In the genomic region with DNA sequence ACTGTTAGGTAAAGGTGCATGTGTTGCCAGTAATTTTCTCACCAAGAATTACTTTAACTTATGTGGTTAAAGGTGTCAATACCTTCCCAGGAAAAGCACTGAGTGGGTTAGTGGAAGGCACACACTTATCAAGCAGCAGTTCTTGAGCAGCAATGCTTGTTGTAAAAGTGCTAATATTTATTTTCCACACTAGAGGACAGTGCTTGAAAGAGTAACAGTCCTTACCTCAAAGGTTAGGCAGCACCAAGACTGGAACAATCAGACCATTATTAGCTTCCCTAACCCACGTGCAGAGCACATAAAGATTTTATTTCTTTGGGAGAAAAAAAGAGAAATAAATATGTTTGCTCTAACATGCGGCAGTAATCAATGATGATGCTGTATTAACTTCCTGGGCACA, we compare ENCODE assay signal across 8 cellular contexts. TPM values are rescaled to one million over a fixed set of nuclear protein-coding genes. Genes with fewer than 3 reads are reported as not detected.
DNase-seq lines count a peak whose midpoint lies in the region; ATAC-seq, FAIRE-seq and TF ChIP-seq lines count a peak whose summit lies in the region.

No MANE protein-coding gene starts in this region.

- no peak overlapping the region for H3K4me3 Mint-ChIP-seq in T-helper 2 cell treated with Interferon-gamma antibody and Interleukin-4, amounts not matched to agents 5 μg/mL and 100 μg/mL, for 36 hours

- 38% methylated on average over 2 of the region's 2 CpGs for WGBS in A549 (ENCODE audit: missing lambda C conversion rate)
- WGBS in spleen, 5 donors: 48 to 65% (median 55%) methylated on average over 2 of the region's 2 CpGs

- POLR2A ChIA-PET in A549 (lab: Yijun Ruan, JAX): interaction anchor here (0.5 to 1.6 kb wide), 4 partner anchors 168 to 472 kb away, joined by 3 to 7 read pairs (median 6); partner anchors contain the start of gene PHLDA1

- 0 out of 3 replicates have a peak, but pooled peaks cover 3% of the 10 kb centered on the region for H3K9me3 ChIP-seq in A549
- H3K9me3 ChIP-seq in spleen: no peaks in the 10 kb centered on the region

- no peak for FAIRE-seq in A549 (lab: Jason Lieb, UNC)

- ATAC-seq in A549: peak; percentile 82 to 88; a peak in 5 of 6 replicates
- ATAC-seq in GM19395 (IDR thresholded peaks at IDR 0.05; ENCODE audit: unreplicated experiment): peak; percentile 54
- peak; percentile 54 for ATAC-seq in left ventricle myocardium superior
- ATAC-seq in stimulated activated naive CD8-positive, alpha-beta T cell treated with anti-CD3 and anti-CD28 coated beads, Interleukin-15, Interleukin-2, amounts not matched to agents 100 U/mL and 50 U/mL, for 24 hours: no peak
- ATAC-seq in GM18909 (IDR thresholded peaks at IDR 0.05; ENCODE audit: poor library complexity, unreplicated experiment): no peak

- peak overlapping the region; percentile 5 to 54; a peak in 2 of 6 replicates for H3K27ac ChIP-seq in A549
- H3K27ac ChIP-seq in spleen: no peak overlapping the region

- no peak for TF ChIP-seq POLR2A in A549 (IDR thresholded peaks at IDR 0.05; ENCODE audit: low read length)
- TF ChIP-seq POLR2A in spleen (IDR thresholded peaks at IDR 0.05): no peak

- no peaks in the 10 kb centered on the region for H3K9me3 Mint-ChIP-seq in T-helper 2 cell treated with Interferon-gamma antibody and Interleukin-4, amounts not matched to agents 5 μg/mL and 100 μg/mL, for 36 hours

- H3K27me3 ChIP-seq in spleen (replicated peaks in 1 of 7): peaks cover 0 to 1% (median 0%) of the 10 kb centered on the region in 7 donors

- H3K36me3 Mint-ChIP-seq in T-helper 2 cell treated with Interferon-gamma antibody and Interleukin-4, amounts not matched to agents 5 μg/mL and 100 μg/mL, for 36 hours (ENCODE audit: low read depth): no peaks in the 10 kb centered on the region

- H3K27me3 Mint-ChIP-seq in T-helper 2 cell treated with Interferon-gamma antibody and Interleukin-4, amounts not matched to agents 5 μg/mL and 100 μg/mL, for 36 hours (ENCODE audit: low read depth): peaks cover 35% of the 10 kb centered on the region

- DNase-seq in A549 (ENCODE audit: low read depth in 1 of 2, low spot score in 1 of 2) (peak; percentile 9 to 57), RPMI7951 (ENCODE audit: low read depth) (peak; percentile 52), left ventricle myocardium superior (no peak), spleen (no peak)
- no peak for DNase-seq in stimulated activated naive CD8-positive, alpha-beta T cell treated with anti-CD3 and anti-CD28 coated beads, Interleukin-15, Interleukin-2, amounts not matched to agents 100 U/mL and 50 U/mL, for 24 hours
- DNase-seq in T-helper 2 cell treated with Interferon-gamma antibody and Interleukin-4, amounts not matched to agents 5 μg/mL and 100 μg/mL, for 36 hours (ENCODE audit: low spot score): no peak

- CTCF ChIA-PET in A549 (lab: Yijun Ruan, JAX): interaction anchor here (0.6 to 1.6 kb wide), 12 partner anchors 14 to 471 kb away, joined by 3 to 6 read pairs (median 3); no protein-coding TSS in a partner anchor

- peak; percentile 74 to 76 for TF ChIP-seq RAD21 in A549 (conservative IDR thresholded peaks at IDR 0.05 in 1 of 2, IDR thresholded peaks at IDR 0.05 in 1 of 2)

- no peaks in the 10 kb centered on the region for H3K4me1 Mint-ChIP-seq in T-helper 2 cell treated with Interferon-gamma antibody and Interleukin-4, amounts not matched to agents 5 μg/mL and 100 μg/mL, for 36 hours (ENCODE audit: low read depth)

- no peaks in the 10 kb centered on the region for H3K36me3 ChIP-seq in spleen

- H3K4me3 ChIP-seq in A549: no peak overlapping the region
- H3K4me3 ChIP-seq in spleen: no peak overlapping the region

- no peak overlapping the region for H3K4me2 ChIP-seq in A549

- no peak overlapping the region for H3K27ac Mint-ChIP-seq in T-helper 2 cell treated with Interferon-gamma antibody and Interleukin-4, amounts not matched to agents 5 μg/mL and 100 μg/mL, for 36 hours

- intact Hi-C loops in left ventricle myocardium superior (cut with micrococcal nuclease): no loop called here
- intact Hi-C loops in spleen (cut with DNase I; ENCODE audit: low total_unique reads): no loop called here

- H3K4me1 ChIP-seq in A549: peaks cover 16% of the 10 kb centered on the region; the same call in 2 of the 3 replicates
- H3K4me1 ChIP-seq in spleen: peaks cover 0 to 14% (median 1%) of the 10 kb centered on the region in 6 donors

- peak; percentile 44 for TF ChIP-seq CTCF in A549 (IDR thresholded peaks at IDR 0.05)
- peak in 1 of 11 experiments; percentile 9 for TF ChIP-seq CTCF in spleen (IDR thresholded peaks at IDR 0.05 in 8 of 11, conservative IDR thresholded peaks at IDR 0.05 in 3 of 11)

- TF ChIP-seq EP300 in A549 (IDR thresholded peaks at IDR 0.05): no peak

TF ChIP-seq in A549, 52 proteins besides CTCF, POLR2A, EP300 and RAD21:
- TF ChIP-seq SMC3 (IDR thresholded peaks at IDR 0.05) (peak; percentile 69), HDAC2 (IDR thresholded peaks at IDR 0.05) (no peak), NPAS2 (CRISPR knock-in tag; IDR thresholded peaks at IDR 0.05; ENCODE audit: borderline replicate concordance) (no peak), KDM5A (IDR thresholded peaks at IDR 0.05) (no peak), CHD2 (IDR thresholded peaks at IDR 0.05; ENCODE audit: low read length, partially characterized antibody) (no peak)
- TF ChIP-seq, protein P1, sequence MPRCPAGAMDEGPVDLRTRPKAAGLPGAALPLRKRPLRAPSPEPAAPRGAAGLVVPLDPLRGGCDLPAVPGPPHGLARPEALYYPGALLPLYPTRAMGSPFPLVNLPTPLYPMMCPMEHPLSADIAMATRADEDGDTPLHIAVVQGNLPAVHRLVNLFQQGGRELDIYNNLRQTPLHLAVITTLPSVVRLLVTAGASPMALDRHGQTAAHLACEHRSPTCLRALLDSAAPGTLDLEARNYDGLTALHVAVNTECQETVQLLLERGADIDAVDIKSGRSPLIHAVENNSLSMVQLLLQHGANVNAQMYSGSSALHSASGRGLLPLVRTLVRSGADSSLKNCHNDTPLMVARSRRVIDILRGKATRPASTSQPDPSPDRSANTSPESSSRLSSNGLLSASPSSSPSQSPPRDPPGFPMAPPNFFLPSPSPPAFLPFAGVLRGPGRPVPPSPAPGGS (IDR thresholded peaks at IDR 0.05): no peak

RNA-seq across cellular contexts. Expression of gene KRR1, which starts 48.8 kb away (rescaled TPM):
- polyA plus RNA-seq in A549 (2011; rRNA removed) (63.9 and 122 TPM in 2 replicates), A549 (2017; fragmentation: RNase III; extraction: RNeasy Plus Mini Kit Qiagen cat#74134 plus additional on column Dnase treatment) (63.7 to 74.3 TPM (median 66.1 TPM) in 3 replicates), spleen (10 to 100 TPM; 11.2 to 16.5 (median 15.0) TPM)
- polyA plus RNA-seq in A549 (2012; cell fraction: cytosol; rRNA removed): 11.7 and 16.0 TPM in 2 replicates
- 7.1 and 8.6 TPM in 2 replicates for polyA plus RNA-seq in A549 (2012; cell fraction: nucleus; rRNA removed)
- polyA minus RNA-seq in A549 (2011; rRNA and poly(A)+ RNA removed): 13.2 and 19.6 TPM in 2 replicates
- 48.3 and 48.7 TPM in 2 replicates for total RNA-seq in RPMI7951 (2014; rRNA removed; shearing (Covaris generic))
- total RNA-seq in left ventricle myocardium superior (29.7 TPM), spleen (10 to 100 TPM; 26.4 to 51.2 (median 46.0) TPM)

Comparison
In these comparisons a context has a peak if more than half of its experiments do, and no peak if none do; other contexts are left out.
1. ATAC-seq: peak in A549 (2 of 2), GM19395 (single experiment) and left ventricle myocardium superior (single experiment); none in stimulated activated naive CD8-positive, alpha-beta T cell treated with anti-CD3 and anti-CD28 coated beads, Interleukin-15, Interleukin-2, amounts not matched to agents 100 U/mL and 50 U/mL, for 24 hours (single experiment) and GM18909 (single experiment).
2. DNase-seq: peak in A549 (2 of 2) and RPMI7951 (single experiment); none in left ventricle myocardium superior (single experiment), spleen (single experiment), stimulated activated naive CD8-positive, alpha-beta T cell treated with anti-CD3 and anti-CD28 coated beads, Interleukin-15, Interleukin-2, amounts not matched to agents 100 U/mL and 50 U/mL, for 24 hours (single experiment) and T-helper 2 cell treated with Interferon-gamma antibody and Interleukin-4, amounts not matched to agents 5 μg/mL and 100 μg/mL, for 36 hours (single experiment).
3. H3K27ac ChIP-seq: peak in A549 (2 of 2); none in spleen (0 of 8).